9 cellular contexts compared by ENCODE assay signal in genomic region chr1:186819140-186819539, GRCh38. TPM values are rescaled to one million over a fixed set of nuclear protein-coding genes. Genes with fewer than 3 reads are reported as not detected.
DNase-seq lines count a peak whose midpoint lies in the region; ATAC-seq and TF ChIP-seq lines count a peak whose summit lies in the region.
"Had no signal": no experiment of that assay in that cellular context is flagged by ENCODE, and none has a peak within 500 bp of the region (broad histone marks: within the 10 kb centered on the region; RNA-seq: fewer than 3 reads in every experiment).

No MANE protein-coding gene starts in this region.

- intact Hi-C loops in posterior cingulate gyrus (cut with DNase I): no loop called here

- no peaks in the 10 kb centered on the region for H3K27me3 ChIP-seq in GM23248 (replicated peaks; ENCODE audit: insufficient read depth)

- H3K27ac ChIP-seq in GM23248: no peak overlapping the region
- H3K27ac ChIP-seq: VCaP had no signal

- peak overlapping the region; percentile 0; the same call in 1 of the 2 replicates for H2AFZ ChIP-seq in GM23248

- H3K4me3 ChIP-seq in GM23248: no peak overlapping the region
- H3K4me3 ChIP-seq in fibroblast of pulmonary artery (replicated peaks; ENCODE audit: low read depth, low read length): no peak overlapping the region

- H3K9ac ChIP-seq in GM23248: no peak overlapping the region

- WGBS in GM23248 (ENCODE audit: low coverage in 1 of 2, low lambda C conversion rate in 2 of 2, missing lambda C conversion rate in 2 of 2), 2 experiments: 57 to 59% methylated on average over 3 of the region's 3 CpGs

- H3K36me3 ChIP-seq in GM23248 (ENCODE audit: low read depth): no peaks in the 10 kb centered on the region

- in situ Hi-C loops in GM23248 (cut with MboI): no loop called here

- no peaks in the 10 kb centered on the region for H3K9me3 ChIP-seq in GM23248 (ENCODE audit: low read depth)

- no peak overlapping the region for H3K4me2 ChIP-seq in GM23248 (ENCODE audit: unreplicated experiment)

- H3F3A ChIP-seq in GM23248 (ENCODE audit: insufficient read depth): peaks cover 6% of the 10 kb centered on the region

- DNase-seq in GM23248 (peak; percentile 65), HT1080 (ENCODE audit: low read depth) (peak; percentile 57), fibroblast of pulmonary artery (ENCODE audit: low read depth) (peak; percentile 55), posterior cingulate gyrus (no peak), HUDEP-2 (lab: John Stamatoyannopoulos, UW; ENCODE audit: unreplicated experiment in 76 of 76) (no peak), NCI-H146 (lab: John Stamatoyannopoulos, UW) (no peak), midbrain (lab: John Stamatoyannopoulos, UW) (no peak)

- no peak for TF ChIP-seq POLR2A in GM18505 (IDR thresholded peaks at IDR 0.05; ENCODE audit: borderline replicate concordance, extremely low read depth, insufficient read depth, insufficient read length)

- H4K20me1 ChIP-seq in GM23248 (ENCODE audit: insufficient read depth): no peaks in the 10 kb centered on the region

- H3K9me2 ChIP-seq in GM23248 (ENCODE audit: insufficient read depth): no peaks in the 10 kb centered on the region

- no peaks in the 10 kb centered on the region for H3K4me1 ChIP-seq in GM23248 (ENCODE audit: insufficient read depth)

- peak; percentile 78 for ATAC-seq in GM18505 (IDR thresholded peaks at IDR 0.05; ENCODE audit: unreplicated experiment)

- no peak for TF ChIP-seq CTCF in fibroblast of pulmonary artery (IDR thresholded peaks at IDR 0.05; ENCODE audit: low read length, missing control alignments)

- no peaks in the 10 kb centered on the region for H3K79me2 ChIP-seq in GM23248 (ENCODE audit: insufficient read depth)

RNA-seq across cellular contexts. Expression of gene PLA2G4A, which starts 9.6 kb away (rescaled TPM):
- total RNA-seq in GM23248 (2014; rRNA removed; shearing (Covaris generic)): 2.9 and 3.7 TPM in 2 replicates
- polyA plus RNA-seq in GM23248 (2016; fragmentation: Nextera tagmentation; extraction: Ambion mirVana): 1.5 and 1.6 TPM in 2 replicates
- total RNA-seq in HT1080 (2014; rRNA removed; shearing (Covaris generic)): 0.34 and 0.47 TPM in 2 replicates
- 0.74 and 1.1 TPM in 2 replicates for polyA plus RNA-seq in HT1080 (2015; cell fraction: cytosol; rRNA removed)
- polyA plus RNA-seq in HT1080 (2015; cell fraction: nucleus; rRNA removed): 4.2 and 4.5 TPM in 2 replicates

Comparison
In these comparisons a context has a peak if more than half of its experiments do, and no peak if none do; other contexts are left out.
1. DNase-seq: peak in GM23248 (single experiment), HT1080 (single experiment) and fibroblast of pulmonary artery (single experiment); none in posterior cingulate gyrus (0 of 10), HUDEP-2 (0 of 76), NCI-H146 (single experiment) and midbrain (single experiment).